8 cellular contexts compared by ENCODE assay signal in the genomic region with DNA sequence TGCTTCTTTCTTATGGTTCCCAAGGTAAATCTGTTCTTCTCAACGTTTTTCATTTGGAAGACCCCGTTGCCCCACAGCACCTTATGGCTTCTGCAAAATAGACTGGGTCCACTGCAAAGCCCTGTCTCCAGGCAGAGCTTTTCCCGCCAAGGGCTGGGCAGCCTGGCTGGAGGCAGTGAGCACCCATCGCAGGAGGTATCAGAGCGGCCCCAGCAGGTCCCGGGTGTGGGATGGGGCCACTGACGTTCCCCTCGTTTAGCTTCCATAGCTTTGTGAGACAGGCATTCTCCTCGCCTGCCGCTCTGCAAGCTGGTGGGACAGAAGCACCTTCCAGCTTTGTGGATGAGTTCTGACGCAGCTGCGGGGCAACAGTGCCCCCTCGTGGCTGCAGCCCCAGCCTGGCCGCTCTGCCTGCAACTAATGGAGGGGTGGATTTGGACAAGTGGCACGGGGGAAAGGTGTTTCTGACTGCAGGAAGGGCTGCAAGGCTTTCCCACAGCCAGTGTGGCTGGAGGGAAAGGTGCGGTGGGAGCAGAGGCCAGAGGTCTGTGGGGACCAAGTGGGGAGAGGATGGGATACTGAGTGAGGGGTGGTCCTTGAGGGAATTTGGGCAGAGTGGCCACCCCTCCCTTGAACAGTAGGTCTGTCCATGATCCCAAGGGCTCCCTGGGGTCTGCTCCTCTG.
DNase-seq lines count a peak whose midpoint lies in the region; ATAC-seq and TF ChIP-seq lines count a peak whose summit lies in the region.

No MANE protein-coding gene starts in this region.

- peak; percentile 23 for DNase-seq in DMS 273 treated with DMSO at 0.1 percent for 48 hours (lab: John Stamatoyannopoulos, UW)
- peak; percentile 95 for DNase-seq in H9
- DNase-seq in NCI-H226 = peak; percentile 70
- peak; percentile 64 to 77 for DNase-seq in activated CD4-positive, alpha-beta T cell treated with anti-CD3 and anti-CD28 coated beads for 4 hours
- DNase-seq in choroid plexus epithelial cell (ENCODE audit: low read depth) = peak; percentile 87
- DNase-seq in left kidney (ENCODE audit: low read depth, low spot score) = peak; percentile 92
- DNase-seq in stimulated activated CD4-positive, alpha-beta T cell treated with anti-CD3 and anti-CD28 coated beads, Interleukin-4, amount 100 ng/mL, for 4 hours = peak; percentile 65 to 81

- no peak overlapping the region for H3K4me2 ChIP-seq in H9 (ENCODE audit: insufficient read depth, insufficient read length, low read length)

- H3T11ph ChIP-seq in H9 (ENCODE audit: low read length) = no peak overlapping the region

- no peak overlapping the region for H4K8ac ChIP-seq in H9 (replicated peaks; ENCODE audit: insufficient read length, low read depth, low read length)

- H4K5ac ChIP-seq in H9 (ENCODE audit: insufficient read length, low read depth, low read length) = no peak overlapping the region

- peak overlapping the region; percentile 88; the same call in 1 of the 2 replicates for H3K14ac ChIP-seq in H9 (ENCODE audit: insufficient read depth, low read length)

- H3K4me1 ChIP-seq in H9 (ENCODE audit: insufficient read depth, low read length) = no peaks in the 10 kb centered on the region; the same call in 1 of the 2 replicates

- no peak overlapping the region for H4K91ac ChIP-seq in H9 (ENCODE audit: insufficient read length, low read depth, low read length)

- peak overlapping the region; percentile 99 to 100 (median 99) for H3K27ac Mint-ChIP-seq in H9

- H4K20me1 ChIP-seq in H9 (ENCODE audit: control insufficient read depth, insufficient read depth, insufficient read length) = no peaks in the 10 kb centered on the region

- H3K4ac ChIP-seq in H9 (ENCODE audit: low read depth, low read length) = no peak overlapping the region

- peaks cover 18 to 26% of the 10 kb centered on the region in 2 experiments for H3K4me1 Mint-ChIP-seq in H9

- peak overlapping the region in 1 of 2 experiments; percentile 72; a peak in 2 of 5 replicates for H3K4me3 Mint-ChIP-seq in H9

- no peak overlapping the region for H2BK5ac ChIP-seq in H9 (ENCODE audit: insufficient read length, low read length)

- no peaks in the 10 kb centered on the region for H3K79me1 ChIP-seq in H9 (ENCODE audit: insufficient read depth, low read depth, low read length, poor library complexity, severe bottlenecking)

- no peak overlapping the region for H3K23ac ChIP-seq in H9 (ENCODE audit: insufficient read length, low read depth, low read length)

- no peaks in the 10 kb centered on the region; a peak in 2 of 5 replicates for H3K9me3 Mint-ChIP-seq in H9

- peaks cover 28% of the 10 kb centered on the region for H3K27me3 Mint-ChIP-seq in H9 (ENCODE audit: low read depth)

- no peak overlapping the region for H3K56ac ChIP-seq in H9 (ENCODE audit: insufficient read length, low read depth, low read length)

- H3K23me2 ChIP-seq in H9 (ENCODE audit: insufficient read length, low read depth, low read length, poor library complexity, severe bottlenecking) = no peaks in the 10 kb centered on the region

- no peaks in the 10 kb centered on the region; the same call in 1 of the 2 replicates for H3K27me3 ChIP-seq in H9 (ENCODE audit: insufficient read depth, low read length)

- WGBS in H9 (ENCODE audit: extremely low coverage, insufficient read length, low lambda C conversion rate) = no CpG with 5 or more reads among the region's 16 CpGs

- no peak overlapping the region for H2BK12ac ChIP-seq in H9 (ENCODE audit: insufficient read length, low read depth, low read length)

- no peak overlapping the region for H2AK5ac ChIP-seq in H9 (ENCODE audit: insufficient read length, low read length)

- no peak overlapping the region for H3K4me3 ChIP-seq in choroid plexus epithelial cell (ENCODE audit: low read depth, low read length)

- H3K36me3 Mint-ChIP-seq in H9 (ENCODE audit: insufficient read depth in 1 of 3, low read depth in 3 of 3) = no peaks in the 10 kb centered on the region; a peak in 1 of 7 replicates

- H2AFZ ChIP-seq in H9 (ENCODE audit: low read length) = no peak overlapping the region

- H3K18ac ChIP-seq in H9 (ENCODE audit: insufficient read length, low read depth, low read length) = peak overlapping the region; percentile 94

- H3K9me3 ChIP-seq in H9 (ENCODE audit: control insufficient read depth, low read depth, low read length) = no peaks in the 10 kb centered on the region

- peak; percentile 99 for TF ChIP-seq CTCF in H9 (conservative IDR thresholded peaks at IDR 0.05)
- peak; percentile 100 for TF ChIP-seq CTCF in choroid plexus epithelial cell (conservative IDR thresholded peaks at IDR 0.05; ENCODE audit: low read depth, low read length)

- no peak for ATAC-seq in HG02763 (IDR thresholded peaks at IDR 0.05; ENCODE audit: unreplicated experiment)

- H3K27ac ChIP-seq in H9 (ENCODE audit: insufficient read length, low read depth, low read length) = no peak overlapping the region

- H2BK120ac ChIP-seq in H9 (ENCODE audit: low read depth, low read length, poor library complexity, severe bottlenecking) = no peak overlapping the region

- no peak overlapping the region for H3K9ac ChIP-seq in H9 (ENCODE audit: extremely low read depth, insufficient read length, low read length)

- H2BK20ac ChIP-seq in H9 (ENCODE audit: low read depth, low read length, poor library complexity, severe bottlenecking) = no peak overlapping the region

- H2BK15ac ChIP-seq in H9 (ENCODE audit: low read depth, low read length) = no peak overlapping the region

- H3K79me2 ChIP-seq in H9 (ENCODE audit: insufficient read depth, low read length) = no peaks in the 10 kb centered on the region

Comparison
In these comparisons a context has a peak if more than half of its experiments do, and no peak if none do; other contexts are left out.
1. DNase-seq: peak in every context shown above with its lines; median percentile 95 in H9; 92 in left kidney; 87 in choroid plexus epithelial cell; 73 in stimulated activated CD4-positive, alpha-beta T cell treated with anti-CD3 and anti-CD28 coated beads, Interleukin-4, amount 100 ng/mL, for 4 hours; 70 in activated CD4-positive, alpha-beta T cell treated with anti-CD3 and anti-CD28 coated beads for 4 hours; 70 in NCI-H226; 23 in DMS 273 treated with DMSO at 0.1 percent for 48 hours.